7 cellular contexts compared by ENCODE assay signal in genomic region chr9:121743441-121744001, GRCh38.
DNase-seq lines count a peak whose midpoint lies in the region; ATAC-seq and TF ChIP-seq lines count a peak whose summit lies in the region.

No MANE protein-coding gene starts in this region.

- H3K4me3 ChIP-seq in left ventricle myocardium inferior, result peak overlapping the region; percentile 76

- H3K27ac Mint-ChIP-seq in activated T-helper 1 cell treated with anti-CD3 and anti-CD28 coated beads, Interleukin-12 subunit alpha, Interleukin-12 subunit beta, Interleukin-2, Interleukin-4 antibody, amounts not matched to agents 30 ng/mL and 10 ng/mL and 1 ng/mL, durations not matched to agents 14 hours and 24 hours and 36 hours, result no peak overlapping the region

- intact Hi-C loops in left ventricle myocardium inferior (cut with micrococcal nuclease), result no loop called here
- intact Hi-C loops in activated T-helper 1 cell treated with anti-CD3 and anti-CD28 coated beads, Interleukin-12 subunit alpha, Interleukin-12 subunit beta, Interleukin-2, Interleukin-4 antibody, amounts not matched to agents 30 ng/mL and 10 ng/mL and 1 ng/mL, durations not matched to agents 14 hours and 24 hours and 36 hours (cut with micrococcal nuclease), result loop anchor here (1.0 to 10.0 kb wide), 2 partner anchors 199 to 249 kb away; no protein-coding TSS in a partner anchor

- peak; percentile 51 for TF ChIP-seq CTCF in left ventricle myocardium inferior (IDR thresholded peaks at IDR 0.05; ENCODE audit: borderline replicate concordance)

- H3K27me3 ChIP-seq in left ventricle myocardium inferior (ENCODE audit: low read depth), result no peaks in the 10 kb centered on the region

- ATAC-seq in GM19452 (IDR thresholded peaks at IDR 0.05; ENCODE audit: unreplicated experiment), result no peak
- no peak for ATAC-seq in GM21526 (IDR thresholded peaks at IDR 0.05; ENCODE audit: low FRiP score, unreplicated experiment)

- H3K9me3 ChIP-seq in left ventricle myocardium inferior (replicated peaks), result no peaks in the 10 kb centered on the region

- no peaks in the 10 kb centered on the region for H3K36me3 Mint-ChIP-seq in activated T-helper 1 cell treated with anti-CD3 and anti-CD28 coated beads, Interleukin-12 subunit alpha, Interleukin-12 subunit beta, Interleukin-2, Interleukin-4 antibody, amounts not matched to agents 30 ng/mL and 10 ng/mL and 1 ng/mL, durations not matched to agents 14 hours and 24 hours and 36 hours (ENCODE audit: low read depth)

- H3K9me3 Mint-ChIP-seq in activated T-helper 1 cell treated with anti-CD3 and anti-CD28 coated beads, Interleukin-12 subunit alpha, Interleukin-12 subunit beta, Interleukin-2, Interleukin-4 antibody, amounts not matched to agents 30 ng/mL and 10 ng/mL and 1 ng/mL, durations not matched to agents 14 hours and 24 hours and 36 hours, result no peaks in the 10 kb centered on the region

- no peak overlapping the region for H3K4me3 Mint-ChIP-seq in activated T-helper 1 cell treated with anti-CD3 and anti-CD28 coated beads, Interleukin-12 subunit alpha, Interleukin-12 subunit beta, Interleukin-2, Interleukin-4 antibody, amounts not matched to agents 30 ng/mL and 10 ng/mL and 1 ng/mL, durations not matched to agents 14 hours and 24 hours and 36 hours

- H3K4me1 Mint-ChIP-seq in activated T-helper 1 cell treated with anti-CD3 and anti-CD28 coated beads, Interleukin-12 subunit alpha, Interleukin-12 subunit beta, Interleukin-2, Interleukin-4 antibody, amounts not matched to agents 30 ng/mL and 10 ng/mL and 1 ng/mL, durations not matched to agents 14 hours and 24 hours and 36 hours (ENCODE audit: low read depth), result peaks cover 11% of the 10 kb centered on the region

- DNase-seq in HuH-7.5 (ENCODE audit: low spot score) (peak; percentile 97), amygdala (lab: John Stamatoyannopoulos, UW) (peak in 48 of 56 donors; percentile 12 to 81 (median 53)), left ventricle myocardium inferior (peak; percentile 87), pulmonary artery endothelial cell (ENCODE audit: low read depth, low spot score) (peak; percentile 67)
- DNase-seq in activated T-helper 1 cell treated with anti-CD3 and anti-CD28 coated beads, Interleukin-12 subunit alpha, Interleukin-12 subunit beta, Interleukin-2, Interleukin-4 antibody, amounts not matched to agents 30 ng/mL and 10 ng/mL and 1 ng/mL, durations not matched to agents 14 hours and 24 hours and 36 hours (ENCODE audit: low spot score), result no peak

- peak overlapping the region; percentile 99 for H3K27ac ChIP-seq in left ventricle myocardium inferior (replicated peaks)

- H3K4me1 ChIP-seq in left ventricle myocardium inferior, result peaks cover 99% of the 10 kb centered on the region

- H3K36me3 ChIP-seq in left ventricle myocardium inferior, result no peaks in the 10 kb centered on the region

- peaks cover 9% of the 10 kb centered on the region for H3K27me3 Mint-ChIP-seq in activated T-helper 1 cell treated with anti-CD3 and anti-CD28 coated beads, Interleukin-12 subunit alpha, Interleukin-12 subunit beta, Interleukin-2, Interleukin-4 antibody, amounts not matched to agents 30 ng/mL and 10 ng/mL and 1 ng/mL, durations not matched to agents 14 hours and 24 hours and 36 hours (ENCODE audit: insufficient read depth)
